In the genomic region with DNA sequence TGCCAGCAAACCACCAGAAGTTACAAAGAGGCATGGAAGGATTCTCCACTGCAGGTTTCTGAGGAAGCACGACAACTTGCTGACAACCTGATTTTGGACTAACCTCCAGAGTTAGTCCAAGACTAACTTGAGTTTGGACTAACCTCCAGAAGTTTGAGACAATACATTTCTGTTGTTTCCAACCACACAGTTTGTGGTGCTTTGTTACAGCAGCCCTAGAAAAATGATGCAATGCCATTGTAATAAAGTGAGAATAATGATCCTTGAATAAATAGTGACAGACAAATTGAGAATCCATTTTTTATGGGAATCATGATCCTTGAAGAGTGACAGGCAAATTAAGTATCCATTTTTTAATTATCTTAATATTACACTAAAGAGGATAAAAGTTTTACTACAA, we compare ENCODE assay signal across 16 cellular contexts.
DNase-seq lines count a peak whose midpoint lies in the region; ATAC-seq and TF ChIP-seq lines count a peak whose summit lies in the region.
"Had no signal": no experiment of that assay in that cellular context is flagged by ENCODE, and none has a peak within 500 bp of the region (broad histone marks: within the 10 kb centered on the region; RNA-seq: fewer than 3 reads in every experiment).

No MANE protein-coding gene starts in this region.

- intact Hi-C loops in naive thymus-derived CD4-positive, alpha-beta T cell (cut with micrococcal nuclease) = no loop called here

- H3K9me3 ChIP-seq in SK-N-MC (ENCODE audit: low read depth, low read length) (no peaks in the 10 kb centered on the region), osteoblast (ENCODE audit: low read depth, low read length) (no peaks in the 10 kb centered on the region)
- no peaks in the 10 kb centered on the region for H3K9me3 ChIP-seq in naive thymus-derived CD4-positive, alpha-beta T cell (ENCODE audit: control insufficient read depth in 2 of 3, low read length in 3 of 3)
- H3K9me3 ChIP-seq: HAP-1 had no signal

- peaks cover 34% of the 10 kb centered on the region for H3K4me1 ChIP-seq in osteoblast (ENCODE audit: insufficient read depth, low read length)
- H3K4me1 ChIP-seq in naive thymus-derived CD4-positive, alpha-beta T cell (ENCODE audit: control insufficient read depth in 2 of 2, insufficient read depth in 2 of 2, low read length in 2 of 2) = no peaks in the 10 kb centered on the region

- DNase-seq in NCI-H748 (lab: John Stamatoyannopoulos, UW; ENCODE audit: unreplicated experiment) = peak; percentile 7
- DNase-seq in NCI-H748 treated with DMSO at 0.1 percent for 48 hours (lab: John Stamatoyannopoulos, UW) = no peak
- DNase-seq in SK-N-MC (ENCODE audit: low read depth, low spot score) = peak; percentile 2
- peak; percentile 56 for DNase-seq in dedifferentiated amniotic fluid mesenchymal stem cell (ENCODE audit: extremely low spot score)
- no peak for DNase-seq in osteoblast (ENCODE audit: insufficient read length, low spot score, missing footprints)
- DNase-seq in activated naive CD4-positive, alpha-beta T cell (lab: John Stamatoyannopoulos, UW) = no peak
- no peak for DNase-seq in naive thymus-derived CD4-positive, alpha-beta T cell
- DNase-seq: C1 segment of cervical spinal cord, DMS153, KBM-7, NCI-H1092, NCI-H2107, NCI-H82, SHP77 had no signal

- peaks cover 3 to 43% (median 21%) of the 10 kb centered on the region in 5 donors for H3K27me3 Mint-ChIP-seq in naive thymus-derived CD4-positive, alpha-beta T cell

- no peaks in the 10 kb centered on the region for H3K79me2 ChIP-seq in osteoblast (ENCODE audit: insufficient read depth, low read length)

- peaks cover 0 to 3% (median 0%) of the 10 kb centered on the region in 11 donors for H3K9me3 Mint-ChIP-seq in naive thymus-derived CD4-positive, alpha-beta T cell

- CTCF ChIA-PET in naive thymus-derived CD4-positive, alpha-beta T cell (lab: Charles Lee) = no interaction called here

- no peak overlapping the region for H2AFZ ChIP-seq in osteoblast (ENCODE audit: low read length)

- no peaks in the 10 kb centered on the region for H3K27me3 ChIP-seq in osteoblast (ENCODE audit: insufficient read depth, low read length)
- no peaks in the 10 kb centered on the region for H3K27me3 ChIP-seq in naive thymus-derived CD4-positive, alpha-beta T cell (ENCODE audit: control insufficient read depth in 2 of 2, insufficient read depth in 2 of 2, low read length in 2 of 2)

- H3K4me2 ChIP-seq in osteoblast (ENCODE audit: insufficient read depth, low read length) = no peak overlapping the region

- H3K4me1 Mint-ChIP-seq in naive thymus-derived CD4-positive, alpha-beta T cell = no peaks in the 10 kb centered on the region

- POLR2A ChIA-PET in naive thymus-derived CD4-positive, alpha-beta T cell (lab: Charles Lee) = interaction anchor here (0.6 kb wide), 1 partner anchor 220 kb away, joined by 3 read pairs; no protein-coding TSS in a partner anchor

- no peak overlapping the region for H3K4me3 Mint-ChIP-seq in naive thymus-derived CD4-positive, alpha-beta T cell

- H3K27ac Mint-ChIP-seq in naive thymus-derived CD4-positive, alpha-beta T cell = no peak overlapping the region

- no peak overlapping the region for H3K9ac ChIP-seq in SK-N-MC (ENCODE audit: insufficient read length)

- ATAC-seq in GM19467 (IDR thresholded peaks at IDR 0.05; ENCODE audit: unreplicated experiment) = no peak
- no peak for ATAC-seq in naive thymus-derived CD4-positive, alpha-beta T cell

- H3K4me3 ChIP-seq in SK-N-MC (no peak overlapping the region), osteoblast (ENCODE audit: insufficient read depth, low read length) (no peak overlapping the region)
- H3K4me3 ChIP-seq in naive thymus-derived CD4-positive, alpha-beta T cell (ENCODE audit: low read length) = no peak overlapping the region
- H3K4me3 ChIP-seq: HAP-1 had no signal

- H4K20me1 ChIP-seq in osteoblast (ENCODE audit: insufficient read depth, low read length) = no peaks in the 10 kb centered on the region

- H3K36me3 ChIP-seq in SK-N-MC (ENCODE audit: insufficient read depth, low read length) = no peaks in the 10 kb centered on the region
- H3K36me3 ChIP-seq in osteoblast (ENCODE audit: insufficient read depth, low read length) = no peaks in the 10 kb centered on the region
- no peaks in the 10 kb centered on the region for H3K36me3 ChIP-seq in naive thymus-derived CD4-positive, alpha-beta T cell (ENCODE audit: control insufficient read depth in 2 of 3, insufficient read depth in 3 of 3, low read length in 3 of 3)
- H3K36me3 ChIP-seq: HAP-1 had no signal

- no peak overlapping the region; the same call in 1 of the 2 replicates for H3K27ac ChIP-seq in SK-N-MC
- no peak overlapping the region for H3K27ac ChIP-seq in osteoblast (ENCODE audit: low read depth, low read length)
- H3K27ac ChIP-seq in naive thymus-derived CD4-positive, alpha-beta T cell (ENCODE audit: low read depth, low read length) = no peak overlapping the region

- TF ChIP-seq CTCF in osteoblast (IDR thresholded peaks at IDR 0.05; ENCODE audit: extremely low read depth, low read depth, low read length) = no peak

- H3K36me3 Mint-ChIP-seq in naive thymus-derived CD4-positive, alpha-beta T cell = peaks cover 0 to 3% (median 0%) of the 10 kb centered on the region in 5 donors

Comparison
In these comparisons a context has a peak if more than half of its experiments do, and no peak if none do; other contexts are left out.
1. DNase-seq: peak in NCI-H748 (single experiment), SK-N-MC (single experiment) and dedifferentiated amniotic fluid mesenchymal stem cell (single experiment); none in NCI-H748 treated with DMSO at 0.1 percent for 48 hours (single experiment), osteoblast (single experiment), activated naive CD4-positive, alpha-beta T cell (0 of 4) and naive thymus-derived CD4-positive, alpha-beta T cell (0 of 9).